ENCODE assay signal across 21 cellular contexts in genomic region chr13:39915418-39915817, GRCh38.
DNase-seq lines count a peak whose midpoint lies in the region; ATAC-seq and TF ChIP-seq lines count a peak whose summit lies in the region.
"Had no signal": no experiment of that assay in that cellular context is flagged by ENCODE, and none has a peak within 500 bp of the region (broad histone marks: within the 10 kb centered on the region; RNA-seq: fewer than 3 reads in every experiment).

No MANE protein-coding gene starts in this region.

- H3K27ac ChIP-seq in epithelial cell of prostate = peak overlapping the region; percentile 26
- no peak overlapping the region for H3K27ac ChIP-seq in gastroesophageal sphincter

- TF ChIP-seq POLR2A in gastroesophageal sphincter (IDR thresholded peaks at IDR 0.05) = no peak

- no peak overlapping the region for H3K4me3 ChIP-seq in gastroesophageal sphincter
- H3K4me3 ChIP-seq: GM12878 had no signal

- no peak for DNase-seq in left ventricle myocardium superior
- DNase-seq in cardiac septum (ENCODE audit: low spot score) = no peak
- no peak for DNase-seq in epithelial cell of prostate (ENCODE audit: low read depth, low spot score)
- no peak for DNase-seq in HuH-7.5 (ENCODE audit: low spot score)
- no peak for DNase-seq in NCI-H2171 treated with DMSO at 0.1 percent for 48 hours (lab: John Stamatoyannopoulos, UW)
- DNase-seq: ACHN; BE2C; C1 segment of cervical spinal cord; CD4-positive, CD25-positive, alpha-beta regulatory T cell; CD8-positive, alpha-beta memory T cell; COR-L47; DMS 273 treated with DMSO at 0.1 percent for 48 hours; DMS53; DND-41; EL; GOT3; H7; HFFc6 had no signal

- H3K27me3 ChIP-seq in gastroesophageal sphincter = no peaks in the 10 kb centered on the region
- H3K27me3 ChIP-seq: BE2C had no signal

- no peak for TF ChIP-seq CTCF in gastroesophageal sphincter (IDR thresholded peaks at IDR 0.05)

- no peaks in the 10 kb centered on the region for H3K36me3 ChIP-seq in gastroesophageal sphincter
- H3K36me3 ChIP-seq: BE2C had no signal

- TF ChIP-seq EP300 in gastroesophageal sphincter (IDR thresholded peaks at IDR 0.05) = no peak

- no peaks in the 10 kb centered on the region for H3K9me3 ChIP-seq in gastroesophageal sphincter
- H3K9me3 ChIP-seq: BE2C had no signal

- intact Hi-C loops in left ventricle myocardium superior (cut with micrococcal nuclease) (no loop called here), cardiac septum (cut with DNase I) (no loop called here)

- ATAC-seq in left ventricle myocardium superior = peak; percentile 44
- peak; percentile 48 for ATAC-seq in gastroesophageal sphincter
- ATAC-seq: GM12878, HCT116 had no signal

- peaks cover 3 to 22% (median 10%) of the 10 kb centered on the region in 3 donors for H3K4me1 ChIP-seq in gastroesophageal sphincter
- H3K4me1 ChIP-seq: BE2C had no signal
